Comparison of ENCODE assay signal across 27 cellular contexts in genomic region chr5:104266161-104266560, GRCh38.
DNase-seq lines count a peak whose midpoint lies in the region; ATAC-seq and TF ChIP-seq lines count a peak whose summit lies in the region.
"Had no signal": no experiment of that assay in that cellular context is flagged by ENCODE, and none has a peak within 500 bp of the region (broad histone marks: within the 10 kb centered on the region; RNA-seq: fewer than 3 reads in every experiment).

No MANE protein-coding gene starts in this region.

- H3K9me3 ChIP-seq in fibroblast of lung (ENCODE audit: control insufficient read depth, insufficient read depth, low read depth, low read length), result no peaks in the 10 kb centered on the region
- H3K9me3 ChIP-seq in Karpas-422 (ENCODE audit: low read length), result peaks cover 22% of the 10 kb centered on the region
- H3K9me3 ChIP-seq in mammary epithelial cell (replicated peaks; ENCODE audit: insufficient read depth, low read length), result no peaks in the 10 kb centered on the region

- H3K9ac ChIP-seq in fibroblast of lung (ENCODE audit: insufficient read depth, low read length) (no peak overlapping the region), Karpas-422 (ENCODE audit: low read length) (no peak overlapping the region), mammary epithelial cell (ENCODE audit: insufficient read depth, low read length) (no peak overlapping the region)
- H3K9ac ChIP-seq: KMS-11 had no signal

- H3K27ac ChIP-seq in fibroblast of lung (ENCODE audit: insufficient read depth, low read length), result no peak overlapping the region
- no peak overlapping the region for H3K27ac ChIP-seq in Karpas-422 (ENCODE audit: low read length)
- no peak overlapping the region for H3K27ac ChIP-seq in mammary epithelial cell (ENCODE audit: insufficient read depth, low read depth, low read length)
- H3K27ac ChIP-seq: 22Rv1, KMS-11 had no signal

- peak overlapping the region; percentile 24; the same call in 1 of the 2 replicates for H3K27ac Mint-ChIP-seq in WTC11
- H3K27ac Mint-ChIP-seq in nephron progenitor cell, result peak overlapping the region; percentile 83
- H3K27ac Mint-ChIP-seq: B cell; CD14-positive monocyte; CD8-positive, alpha-beta memory T cell; IgD-negative memory B cell had no signal

- H3K4me2 ChIP-seq in fibroblast of lung (ENCODE audit: extremely low read depth, insufficient read depth, low read length) (no peak overlapping the region), Karpas-422 (ENCODE audit: low read depth, low read length, poor library complexity, severe bottlenecking) (no peak overlapping the region), mammary epithelial cell (ENCODE audit: insufficient read depth, low read depth, low read length) (no peak overlapping the region)
- H3K4me2 ChIP-seq: KMS-11 had no signal

- H3K36me3 ChIP-seq in BJ (ENCODE audit: control insufficient read depth, insufficient read depth, low read length) (no peaks in the 10 kb centered on the region), fibroblast of lung (ENCODE audit: control insufficient read depth, insufficient read depth, low read length) (no peaks in the 10 kb centered on the region), Karpas-422 (ENCODE audit: insufficient read depth, low read length) (no peaks in the 10 kb centered on the region), mammary epithelial cell (ENCODE audit: insufficient read depth, low read length) (no peaks in the 10 kb centered on the region)

- POLR2A ChIA-PET in BJ (lab: Charles Lee) (no interaction called here), WTC11 (lab: Charles Lee) (no interaction called here)

- H3K4me3 Mint-ChIP-seq in WTC11 (no peak overlapping the region), nephron progenitor cell (no peak overlapping the region)
- H3K4me3 Mint-ChIP-seq: B cell; CD14-positive monocyte; CD8-positive, alpha-beta memory T cell; IgD-negative memory B cell had no signal

- intact Hi-C loops in mammary epithelial cell (cut with micrococcal nuclease), result no loop called here

- no peaks in the 10 kb centered on the region for H3K9me2 ChIP-seq in Karpas-422 (replicated peaks; ENCODE audit: insufficient read depth, low read length)

- H3K4me1 ChIP-seq in fibroblast of lung (ENCODE audit: control insufficient read depth, extremely low read depth, insufficient read depth, low read length) (no peaks in the 10 kb centered on the region), Karpas-422 (ENCODE audit: low read length) (no peaks in the 10 kb centered on the region), mammary epithelial cell (ENCODE audit: insufficient read depth, low read length) (no peaks in the 10 kb centered on the region)

- H3K4me1 Mint-ChIP-seq in WTC11, result peaks cover 16% of the 10 kb centered on the region
- H3K4me1 Mint-ChIP-seq in nephron progenitor cell, result peaks cover 43% of the 10 kb centered on the region
- H3K4me1 Mint-ChIP-seq: B cell; CD14-positive monocyte; CD8-positive, alpha-beta memory T cell; IgD-negative memory B cell had no signal

- H3K27me3 Mint-ChIP-seq in WTC11 (ENCODE audit: low read depth), result no peaks in the 10 kb centered on the region
- H3K27me3 Mint-ChIP-seq in nephron progenitor cell (ENCODE audit: low read depth, poor library complexity), result no peaks in the 10 kb centered on the region
- H3K27me3 Mint-ChIP-seq: B cell; CD8-positive, alpha-beta memory T cell; IgD-negative memory B cell had no signal

- CTCF ChIA-PET in BJ (lab: Yijun Ruan, JAX), result interaction anchor here (1.0 kb wide), 2 partner anchors 10 to 57 kb away, joined by 3 read pairs; no protein-coding TSS in a partner anchor
- CTCF ChIA-PET in WTC11 (lab: Charles Lee), result interaction anchor here (1.1 kb wide), 1 partner anchor 17 kb away, joined by 3 read pairs; no protein-coding TSS in a partner anchor
- CTCF ChIA-PET in mammary epithelial cell (lab: Charles Lee; ENCODE audit: low non-redundant PET), result no interaction called here

- H3K36me3 Mint-ChIP-seq in WTC11 (no peaks in the 10 kb centered on the region), nephron progenitor cell (ENCODE audit: low read depth) (peaks cover 7% of the 10 kb centered on the region)
- H3K36me3 Mint-ChIP-seq: CD14-positive monocyte; CD8-positive, alpha-beta memory T cell; IgD-negative memory B cell had no signal

- H3K9me3 Mint-ChIP-seq in WTC11, result no peaks in the 10 kb centered on the region
- peaks cover 7% of the 10 kb centered on the region for H3K9me3 Mint-ChIP-seq in nephron progenitor cell

- no peaks in the 10 kb centered on the region for H4K20me1 ChIP-seq in fibroblast of lung (ENCODE audit: control insufficient read depth, extremely low read depth, insufficient read depth, low read length)
- no peaks in the 10 kb centered on the region for H4K20me1 ChIP-seq in Karpas-422 (ENCODE audit: insufficient read depth, low read depth, low read length)
- H4K20me1 ChIP-seq in mammary epithelial cell (ENCODE audit: insufficient read depth, low read length), result no peaks in the 10 kb centered on the region

- 100% methylated on average over 1 of the region's 1 CpG for WGBS in mammary epithelial cell (ENCODE audit: low coverage, missing lambda C conversion rate)

- H3K27me3 ChIP-seq in BJ (ENCODE audit: control insufficient read depth, insufficient read depth, low read length) (no peaks in the 10 kb centered on the region), fibroblast of lung (ENCODE audit: control insufficient read depth, insufficient read depth, low read length) (no peaks in the 10 kb centered on the region), Karpas-422 (ENCODE audit: low read length) (no peaks in the 10 kb centered on the region), mammary epithelial cell (ENCODE audit: insufficient read depth, low read length) (no peaks in the 10 kb centered on the region)

- H2AFZ ChIP-seq in fibroblast of lung (ENCODE audit: low read length), result no peak overlapping the region
- no peak overlapping the region for H2AFZ ChIP-seq in Karpas-422 (ENCODE audit: low read length)
- no peak overlapping the region for H2AFZ ChIP-seq in mammary epithelial cell (ENCODE audit: low read depth, low read length)

- BruUV-seq in mammary epithelial cell (replicated peaks; lab: Mats Ljungman, UMichigan), result no TSS peak

- H3K79me2 ChIP-seq in fibroblast of lung (ENCODE audit: control insufficient read depth, insufficient read depth, low read length) (no peaks in the 10 kb centered on the region), Karpas-422 (ENCODE audit: low read length) (no peaks in the 10 kb centered on the region), mammary epithelial cell (ENCODE audit: insufficient read depth, low read length) (no peaks in the 10 kb centered on the region)

- no peak for ATAC-seq in WTC11
- ATAC-seq: HCT116 had no signal

- DNase-seq in BJ (ENCODE audit: low read depth) (peak; percentile 15), WTC11 (ENCODE audit: low spot score) (no peak), fibroblast of lung (ENCODE audit: low read depth in 2 of 2) (peak; percentile 2 to 27), nephron progenitor cell (no peak), Karpas-422 (no peak), Kasumi-1 (lab: John Stamatoyannopoulos, UW) (no peak), mammary epithelial cell (no peak)
- DNase-seq in activated CD4-positive, alpha-beta T cell treated with anti-CD3 and anti-CD28 coated beads, Interleukin-2, amount 50 U/mL, for 1 hour, result no peak
- DNase-seq: Calu3; CD8-positive, alpha-beta memory T cell; DMS153; DND-41; MV-4-11; NCI-H1105; NCI-H1436 treated with DMSO at 0.1 percent for 48 hours; NCI-H1930; NCI-H2107; NCI-H446; NCI-H524 treated with DMSO at 0.1 percent for 48 hours; NCI-H774; PC-3 had no signal

- TF ChIP-seq CTCF in BJ (IDR thresholded peaks at IDR 0.05; ENCODE audit: insufficient read depth, low read depth, low read length), result no peak
- no peak for TF ChIP-seq CTCF in WTC11 (IDR thresholded peaks at IDR 0.05)
- TF ChIP-seq CTCF in fibroblast of lung (conservative IDR thresholded peaks at IDR 0.05 in 1 of 2, IDR thresholded peaks at IDR 0.05 in 1 of 2; ENCODE audit: low read depth in 1 of 2, low read length in 2 of 2), result no peak
- TF ChIP-seq CTCF in nephron progenitor cell (IDR thresholded peaks at IDR 0.05), result no peak
- no peak for TF ChIP-seq CTCF in mammary epithelial cell (conservative IDR thresholded peaks at IDR 0.05 in 1 of 2, IDR thresholded peaks at IDR 0.05 in 1 of 2; ENCODE audit: extremely low read depth in 1 of 2, insufficient read depth in 1 of 2, low read depth in 1 of 2, low read length in 2 of 2)

- H3K4me3 ChIP-seq in BJ (ENCODE audit: low read depth, low read length) (no peak overlapping the region), fibroblast of lung (replicated peaks in 1 of 4; ENCODE audit: control extremely low read depth in 1 of 4, insufficient read depth in 1 of 4, low read depth in 3 of 4, low read length in 4 of 4) (no peak overlapping the region), Karpas-422 (ENCODE audit: low read length) (no peak overlapping the region), mammary epithelial cell (replicated peaks in 1 of 3; ENCODE audit: insufficient read depth in 1 of 3, low read depth in 2 of 3, low read length in 3 of 3) (no peak overlapping the region)

- in situ Hi-C loops in mammary epithelial cell (cut with MboI; ENCODE audit: low sequenced_read_pairs in 2 of 2), result no loop called here

- dilution Hi-C loops in mammary epithelial cell (cut with HindIII; ENCODE audit: low sequenced_read_pairs), result no loop called here

TF ChIP-seq in WTC11, 78 proteins besides CTCF, POLR2A, EP300 and RAD21 (continues in another document):
- TF ChIP-seq ATF1 (CRISPR knock-in tag; IDR thresholded peaks at IDR 0.05), result no peak
- TF ChIP-seq IRF2 (CRISPR knock-in tag; IDR thresholded peaks at IDR 0.05; ENCODE audit: borderline replicate concordance, low read depth), result no peak
- no peak for TF ChIP-seq ESRRA (CRISPR knock-in tag; IDR thresholded peaks at IDR 0.05; ENCODE audit: borderline replicate concordance)
- TF ChIP-seq ZNF425 (CRISPR knock-in tag; conservative IDR thresholded peaks at IDR 0.05), result no peak

Comparison
In these comparisons a context has a peak if more than half of its experiments do, and no peak if none do; other contexts are left out.
1. DNase-seq: peak in BJ (single experiment) and fibroblast of lung (2 of 2); none in WTC11 (single experiment), nephron progenitor cell (single experiment), Karpas-422 (single experiment), Kasumi-1 (0 of 2), activated CD4-positive, alpha-beta T cell treated with anti-CD3 and anti-CD28 coated beads, Interleukin-2, amount 50 U/mL, for 1 hour (single experiment) and mammary epithelial cell (single experiment).